Comparison of ENCODE assay signal across 24 cellular contexts in genomic region chr2:24761866-24762265, GRCh38.
"Had no signal": no experiment of that assay in that cellular context is flagged by ENCODE, and none has a peak within 500 bp of the region (broad histone marks: within the 10 kb centered on the region; RNA-seq: fewer than 3 reads in every experiment).

No MANE protein-coding gene starts in this region.

- ATAC-seq: activated CD4-positive, CD25-positive, alpha-beta regulatory T cell treated with anti-CD3 and anti-CD28 coated beads, Interleukin-2, amount 50 U/mL, for 24 hours; gastrocnemius medialis; natural killer cell had no signal

- DNase-seq: activated CD4-positive, alpha-beta T cell treated with anti-CD3 and anti-CD28 coated beads for 48 hours; activated CD4-positive, alpha-beta T cell treated with anti-CD3 and anti-CD28 coated beads, Interleukin-2, amount 50 U/mL, for 48 hours; activated CD8-positive, alpha-beta memory T cell treated with anti-CD3 and anti-CD28 coated beads for 24 hours; activated gamma-delta T cell; activated naive CD4-positive, alpha-beta T cell treated with anti-CD3 and anti-CD28 coated beads, Interleukin-2, amount 50 U/mL, for 16 hours; amniotic stem cell; cerebellar nuclear complex; colonic mucosa; effector memory CD4-positive, alpha-beta T cell; erythroblast; gastrocnemius medialis; glutamatergic neuron; islet precursor cell; natural killer cell; right lobe of liver; stimulated activated CD4-positive, alpha-beta T cell treated with anti-CD3 and anti-CD28 coated beads, Interleukin-2, amount 100 ng/mL, for 48 hours; stimulated activated naive CD4-positive, alpha-beta T cell treated with Interleukin-2 at 50 U/mL for 16 hours; T-helper 9 cell; testis; transverse colon had no signal

- H3K9me3 Mint-ChIP-seq: activated T-helper 1 cell treated with anti-CD3 and anti-CD28 coated beads, Interleukin-12 subunit alpha, Interleukin-12 subunit beta, Interleukin-2, Interleukin-4 antibody, amounts not matched to agents 30 ng/mL and 10 ng/mL and 1 ng/mL, durations not matched to agents 14 hours and 24 hours and 36 hours; memory B cell; natural killer cell; T-helper 1 cell treated with Interleukin-12 subunit alpha and Interleukin-12 subunit beta and Interleukin-4 antibody, amounts not matched to agents 30 μg/mL and 1 μg/mL, for 36 hours had no signal

- H3K27ac Mint-ChIP-seq: activated T-helper 1 cell treated with anti-CD3 and anti-CD28 coated beads, Interleukin-12 subunit alpha, Interleukin-12 subunit beta, Interleukin-2, Interleukin-4 antibody, amounts not matched to agents 30 ng/mL and 10 ng/mL and 1 ng/mL, durations not matched to agents 14 hours and 24 hours and 36 hours; memory B cell; T-helper 1 cell treated with Interleukin-12 subunit alpha and Interleukin-12 subunit beta and Interleukin-4 antibody, amounts not matched to agents 30 μg/mL and 1 μg/mL, for 36 hours had no signal

- H3K27me3 Mint-ChIP-seq: memory B cell had no signal

- H3K4me3 Mint-ChIP-seq: activated T-helper 1 cell treated with anti-CD3 and anti-CD28 coated beads, Interleukin-12 subunit alpha, Interleukin-12 subunit beta, Interleukin-2, Interleukin-4 antibody, amounts not matched to agents 30 ng/mL and 10 ng/mL and 1 ng/mL, durations not matched to agents 14 hours and 24 hours and 36 hours; memory B cell; natural killer cell; T-helper 1 cell treated with Interleukin-12 subunit alpha and Interleukin-12 subunit beta and Interleukin-4 antibody, amounts not matched to agents 30 μg/mL and 1 μg/mL, for 36 hours had no signal
